ENCODE assay signal across 13 cellular contexts in genomic region chr7:36868727-36869411, GRCh38.
DNase-seq lines count a peak whose midpoint lies in the region; ATAC-seq and TF ChIP-seq lines count a peak whose summit lies in the region.
"Had no signal": no experiment of that assay in that cellular context is flagged by ENCODE, and none has a peak within 500 bp of the region (broad histone marks: within the 10 kb centered on the region; RNA-seq: fewer than 3 reads in every experiment).

No MANE protein-coding gene starts in this region.

- H3K4ac ChIP-seq in trophoblast cell (ENCODE audit: low read depth, low read length), result no peak overlapping the region

- DNase-seq in cardiac muscle cell (ENCODE audit: low read depth in 1 of 2, low spot score in 1 of 2) (no peak), Right ventricle myocardium superior (no peak), T-helper 17 cell (no peak), endothelial cell (ENCODE audit: low spot score) (no peak), trophoblast cell (no peak), NOMO-1 (lab: John Stamatoyannopoulos, UW; ENCODE audit: unreplicated experiment in 2 of 2) (no peak), GM19238 (ENCODE audit: insufficient read length, low spot score) (no peak)
- DNase-seq in activated T-cell treated with anti-CD3 and anti-CD28 coated beads, Interleukin-2, amount 50 U/mL, for 4 hours, result no peak
- DNase-seq: DMS53, HCEC 1CT, HFFc6 had no signal

- no peak overlapping the region for H3K14ac ChIP-seq in trophoblast cell (ENCODE audit: low read length)

- H3K27ac Mint-ChIP-seq in T-helper 17 cell (peak overlapping the region; percentile 87), endothelial cell (ENCODE audit: unreplicated experiment) (peak overlapping the region; percentile 44)
- H3K27ac Mint-ChIP-seq: HFFc6 had no signal

- H2BK5ac ChIP-seq in trophoblast cell (ENCODE audit: low read depth, low read length, poor library complexity), result no peak overlapping the region

- H3K4me1 ChIP-seq in cardiac muscle cell (ENCODE audit: low read depth), result peaks cover 45% of the 10 kb centered on the region
- peaks cover 12 to 22% of the 10 kb centered on the region in 2 experiments for H3K4me1 ChIP-seq in trophoblast cell (ENCODE audit: control insufficient read depth in 1 of 2, insufficient read depth in 2 of 2, low read length in 2 of 2)

- H2AK5ac ChIP-seq in trophoblast cell (ENCODE audit: low read length), result no peak overlapping the region

- H3K36me3 Mint-ChIP-seq in T-helper 17 cell (ENCODE audit: low read depth) (peaks cover 29% of the 10 kb centered on the region), endothelial cell (ENCODE audit: low read depth, unreplicated experiment) (peaks cover 39% of the 10 kb centered on the region)
- peaks cover 79% of the 10 kb centered on the region for H3K36me3 Mint-ChIP-seq in activated T-cell treated with anti-CD3 and anti-CD28 coated beads, Interleukin-2, amount 50 U/mL, for 4 hours (ENCODE audit: insufficient read depth)

- H3K27me3 ChIP-seq in cardiac muscle cell, result no peaks in the 10 kb centered on the region
- H3K27me3 ChIP-seq in trophoblast cell (ENCODE audit: insufficient read depth, low read length), result no peaks in the 10 kb centered on the region

- ATAC-seq in Right ventricle myocardium superior (ENCODE audit: poor library complexity) (no peak), T-helper 17 cell (no peak)
- ATAC-seq in activated T-cell treated with anti-CD3 and anti-CD28 coated beads, Interleukin-2, amount 50 U/mL, for 4 hours, result no peak

- no peak for TF ChIP-seq CTCF in cardiac muscle cell (IDR thresholded peaks at IDR 0.05; ENCODE audit: low read depth, low read length)
- no peak for TF ChIP-seq CTCF in endothelial cell (IDR thresholded peaks at IDR 0.05; ENCODE audit: unreplicated experiment)

- H3K4me3 Mint-ChIP-seq in T-helper 17 cell (no peak overlapping the region), endothelial cell (ENCODE audit: unreplicated experiment) (no peak overlapping the region)
- H3K4me3 Mint-ChIP-seq in activated T-cell treated with anti-CD3 and anti-CD28 coated beads, Interleukin-2, amount 50 U/mL, for 4 hours, result no peak overlapping the region
- H3K4me3 Mint-ChIP-seq: CD14-positive monocyte, HFFc6 had no signal

- H4K8ac ChIP-seq in trophoblast cell (ENCODE audit: low read depth, low read length), result peak overlapping the region; percentile 23

- H3K4me2 ChIP-seq in trophoblast cell (ENCODE audit: low read length), result no peak overlapping the region

- no peak overlapping the region for H3K9ac ChIP-seq in trophoblast cell (ENCODE audit: low read length)

- H2BK120ac ChIP-seq in trophoblast cell (ENCODE audit: insufficient read depth, low read length, poor library complexity), result no peak overlapping the region

- H3K27ac ChIP-seq in cardiac muscle cell (peak overlapping the region; percentile 73), trophoblast cell (ENCODE audit: low read depth, low read length) (no peak overlapping the region)
- H3K27ac ChIP-seq: 22Rv1 had no signal

- H3K18ac ChIP-seq in trophoblast cell (ENCODE audit: low read length), result no peak overlapping the region

- H4K12ac ChIP-seq in trophoblast cell (ENCODE audit: low read depth, low read length), result no peak overlapping the region

- H3K4me1 Mint-ChIP-seq in T-helper 17 cell (peaks cover 42% of the 10 kb centered on the region), endothelial cell (ENCODE audit: unreplicated experiment) (peaks cover 43% of the 10 kb centered on the region)
- peaks cover 40% of the 10 kb centered on the region for H3K4me1 Mint-ChIP-seq in activated T-cell treated with anti-CD3 and anti-CD28 coated beads, Interleukin-2, amount 50 U/mL, for 4 hours (ENCODE audit: low read depth)

- peak overlapping the region; percentile 13 for H4K91ac ChIP-seq in trophoblast cell (ENCODE audit: low read depth, low read length)

- H3K9me3 Mint-ChIP-seq in endothelial cell (ENCODE audit: unreplicated experiment), result no peaks in the 10 kb centered on the region
- H3K9me3 Mint-ChIP-seq in activated T-cell treated with anti-CD3 and anti-CD28 coated beads, Interleukin-2, amount 50 U/mL, for 4 hours, result no peaks in the 10 kb centered on the region

- peak overlapping the region; percentile 29 for H2BK12ac ChIP-seq in trophoblast cell (ENCODE audit: low read length)

- intact Hi-C loops in Right ventricle myocardium superior (cut with DNase I), result no loop called here

- no CpG with 5 or more reads among the region's 7 CpGs for WGBS in trophoblast cell (ENCODE audit: extremely low coverage, insufficient coverage, insufficient read length)

- no peaks in the 10 kb centered on the region for H3K36me3 ChIP-seq in cardiac muscle cell
- H3K36me3 ChIP-seq in trophoblast cell (ENCODE audit: control insufficient read depth in 1 of 2, insufficient read depth in 2 of 2, low read length in 2 of 2), result peaks cover 2 to 6% of the 10 kb centered on the region in 2 experiments

- H3K9me3 ChIP-seq in cardiac muscle cell (ENCODE audit: low read depth) (no peaks in the 10 kb centered on the region), T-helper 17 cell (ENCODE audit: control insufficient read depth, low read length, poor library complexity, severe bottlenecking) (no peaks in the 10 kb centered on the region), trophoblast cell (ENCODE audit: insufficient read depth, low read depth, low read length) (no peaks in the 10 kb centered on the region)

- H3K23ac ChIP-seq in trophoblast cell (ENCODE audit: low read length), result no peak overlapping the region

- H3K79me1 ChIP-seq in trophoblast cell (ENCODE audit: low read length), result peaks cover 19% of the 10 kb centered on the region

- H3K79me2 ChIP-seq in trophoblast cell (ENCODE audit: control insufficient read depth, insufficient read depth, low read length, poor library complexity), result no peaks in the 10 kb centered on the region

- H3K4me3 ChIP-seq in cardiac muscle cell (no peak overlapping the region), trophoblast cell (ENCODE audit: low read depth, low read length) (no peak overlapping the region)

- no peak overlapping the region for H2AFZ ChIP-seq in trophoblast cell (ENCODE audit: insufficient read depth, low read length, poor library complexity)

- H3K27me3 Mint-ChIP-seq in T-helper 17 cell (no peaks in the 10 kb centered on the region), endothelial cell (ENCODE audit: unreplicated experiment) (peaks cover 8% of the 10 kb centered on the region)
- H3K27me3 Mint-ChIP-seq in activated T-cell treated with anti-CD3 and anti-CD28 coated beads, Interleukin-2, amount 50 U/mL, for 4 hours (ENCODE audit: low read depth), result no peaks in the 10 kb centered on the region
